20 cellular contexts compared by ENCODE assay signal in genomic region chr6:116556814-116557403, GRCh38. TPM values are rescaled to one million over a fixed set of nuclear protein-coding genes. Genes with fewer than 3 reads are reported as not detected.
DNase-seq lines count a peak whose midpoint lies in the region; ATAC-seq, FAIRE-seq and TF ChIP-seq lines count a peak whose summit lies in the region.
"Had no signal": no experiment of that assay in that cellular context is flagged by ENCODE, and none has a peak within 500 bp of the region (broad histone marks: within the 10 kb centered on the region; RNA-seq: fewer than 3 reads in every experiment).

No MANE protein-coding gene starts in this region.

- no peak overlapping the region for H3K56ac ChIP-seq in IMR-90 (ENCODE audit: extremely low read depth, insufficient read depth, low read length)

- H3K79me2 ChIP-seq in osteoblast (ENCODE audit: insufficient read depth, low read length), result no peaks in the 10 kb centered on the region

- peak; percentile 47 for DNase-seq in EH (ENCODE audit: low read depth)
- DNase-seq in IMR-90, result no peak
- DNase-seq in fibroblast of gingiva (ENCODE audit: low read depth), result peak; percentile 32
- DNase-seq in osteoblast (ENCODE audit: insufficient read length, low spot score, missing footprints), result no peak
- no peak for DNase-seq in Calu3
- no peak for DNase-seq in D721Med (ENCODE audit: insufficient read length, low spot score)
- no peak for DNase-seq in hippocampal formation (lab: John Stamatoyannopoulos, UW)
- DNase-seq: CD8-positive, alpha-beta T cell; DMS 273 treated with DMSO at 0.1 percent for 48 hours; Karpas-422; MM.1S; NCI-H1105; NCI-H187; NCI-H446; NCI-H748 treated with DMSO at 0.1 percent for 48 hours had no signal

- H2BK5ac ChIP-seq in IMR-90 (ENCODE audit: low read depth, low read length, poor library complexity, severe bottlenecking), result peak overlapping the region; percentile 99

- peak overlapping the region; percentile 56 for H3K27ac ChIP-seq in IMR-90 (ENCODE audit: insufficient read depth, low read length)
- H3K27ac ChIP-seq in osteoblast (ENCODE audit: low read depth, low read length), result peak overlapping the region; percentile 68

- TF ChIP-seq RAD21 in IMR-90 (IDR thresholded peaks at IDR 0.05; ENCODE audit: low read length), result no peak

- H3K9me3 ChIP-seq in IMR-90 (ENCODE audit: control insufficient read depth, insufficient read depth, low read length) (no peaks in the 10 kb centered on the region), osteoblast (ENCODE audit: low read depth, low read length) (no peaks in the 10 kb centered on the region)

- no peak overlapping the region for H2AK9ac ChIP-seq in IMR-90 (replicated peaks; ENCODE audit: low read depth, low read length, poor library complexity)

- H3K23ac ChIP-seq in IMR-90 (ENCODE audit: low read depth, low read length), result peak overlapping the region; percentile 25; the same call in 1 of the 2 replicates

- intact Hi-C loops in IMR-90 (cut with micrococcal nuclease), result no loop called here
- intact Hi-C loops in Calu3 (cut with micrococcal nuclease; ENCODE audit: unreplicated experiment), result no loop called here

- H3K4me1 ChIP-seq in IMR-90 (ENCODE audit: control insufficient read depth, insufficient read depth, low read length), result peaks cover 9% of the 10 kb centered on the region
- H3K4me1 ChIP-seq in osteoblast (ENCODE audit: insufficient read depth, low read length), result peaks cover 39% of the 10 kb centered on the region

- CTCF ChIA-PET in IMR-90 (lab: Yijun Ruan, JAX), result interaction anchor here (2.3 kb wide), 1 partner anchor 288 kb away, joined by 11 read pairs; no protein-coding TSS in a partner anchor
- CTCF ChIA-PET in Calu3 (lab: Charles Lee), result no interaction called here

- H2AFZ ChIP-seq in IMR-90 (replicated peaks; ENCODE audit: low read length, poor library complexity) (no peak overlapping the region), osteoblast (ENCODE audit: low read length) (peak overlapping the region; percentile 5)

- BruUV-seq in IMR-90 (replicated peaks; lab: Mats Ljungman, UMichigan) (no TSS peak), Calu3 (replicated peaks; lab: Mats Ljungman, UMichigan) (no TSS peak)

- no peaks in the 10 kb centered on the region for H3K36me3 Mint-ChIP-seq in Calu3 (ENCODE audit: insufficient read depth, unreplicated experiment)
- H3K36me3 Mint-ChIP-seq: CD8-positive, alpha-beta T cell had no signal

- H3K4me2 ChIP-seq in IMR-90 (ENCODE audit: low read depth, low read length) (no peak overlapping the region), osteoblast (ENCODE audit: insufficient read depth, low read length) (no peak overlapping the region)

- H2BK20ac ChIP-seq in IMR-90 (ENCODE audit: low read depth, low read length), result peak overlapping the region; percentile 23; the same call in 1 of the 2 replicates

- H3K36me3 ChIP-seq in IMR-90 (ENCODE audit: control insufficient read depth, insufficient read depth, low read length) (no peaks in the 10 kb centered on the region), osteoblast (ENCODE audit: insufficient read depth, low read length) (no peaks in the 10 kb centered on the region)

- peaks cover 17% of the 10 kb centered on the region for H3K4me1 Mint-ChIP-seq in Calu3 (ENCODE audit: low read depth, unreplicated experiment)

- H4K91ac ChIP-seq in IMR-90 (ENCODE audit: insufficient read depth, low read depth, low read length), result peak overlapping the region; percentile 49; the same call in 1 of the 2 replicates

- H3K9ac ChIP-seq in IMR-90 (ENCODE audit: low read depth, low read length), result no peak overlapping the region

- H3K9me3 Mint-ChIP-seq in Calu3 (ENCODE audit: low read depth, unreplicated experiment), result no peaks in the 10 kb centered on the region
- H3K9me3 Mint-ChIP-seq: CD8-positive, alpha-beta T cell had no signal

- peak overlapping the region; percentile 96; the same call in 1 of the 2 replicates for H3K4ac ChIP-seq in IMR-90 (ENCODE audit: low read depth, low read length)

- peaks cover under 1% of the 10 kb centered on the region for H3K27me3 Mint-ChIP-seq in Calu3 (ENCODE audit: unreplicated experiment)

- peak overlapping the region; percentile 6 for H3K18ac ChIP-seq in IMR-90 (ENCODE audit: low read depth, low read length)

- H3K27ac Mint-ChIP-seq in Calu3 (ENCODE audit: unreplicated experiment), result no peak overlapping the region
- H3K27ac Mint-ChIP-seq: CD8-positive, alpha-beta T cell had no signal

- no peak for FAIRE-seq in D721Med (lab: Jason Lieb, UNC)
- FAIRE-seq: H1 had no signal

- no peaks in the 10 kb centered on the region for H3K79me1 ChIP-seq in IMR-90 (ENCODE audit: low read depth in 1 of 2, low read length in 2 of 2)

- peak overlapping the region; percentile 58; the same call in 1 of the 2 replicates for H2AK5ac ChIP-seq in IMR-90 (ENCODE audit: low read depth, low read length)

- POLR2A ChIA-PET in IMR-90 (lab: Charles Lee; ENCODE audit: unreplicated experiment), result no interaction called here

- H3K4me3 ChIP-seq in IMR-90 (ENCODE audit: insufficient read depth, low read depth, low read length), result no peak overlapping the region
- no peak overlapping the region for H3K4me3 ChIP-seq in osteoblast (ENCODE audit: insufficient read depth, low read length)

- peak overlapping the region; percentile 94 to 96; a peak in 3 of 4 replicates for H4K8ac ChIP-seq in IMR-90 (ENCODE audit: low read depth in 2 of 2, low read length in 2 of 2)

- H4K20me1 ChIP-seq in IMR-90 (ENCODE audit: insufficient read depth, low read length), result no peaks in the 10 kb centered on the region
- no peaks in the 10 kb centered on the region for H4K20me1 ChIP-seq in osteoblast (ENCODE audit: insufficient read depth, low read length)

- peak overlapping the region; percentile 98; the same call in 2 of the 3 replicates for H2BK15ac ChIP-seq in IMR-90 (ENCODE audit: low read depth, low read length)

- no CpG with 5 or more reads among the region's 5 CpGs for WGBS in IMR-90 (ENCODE audit: extremely low coverage in 2 of 2, insufficient read length in 1 of 2), 2 experiments

- in situ Hi-C loops in IMR-90 (cut with MboI; ENCODE audit: low sequenced_read_pairs), result no loop called here

- ATAC-seq in IMR-90 (ENCODE audit: low read depth) (no peak), GM18870 (IDR thresholded peaks at IDR 0.05; ENCODE audit: unreplicated experiment) (no peak)
- ATAC-seq: CD8-positive, alpha-beta T cell; HepG2 had no signal

- peak overlapping the region; percentile 98 for H2BK120ac ChIP-seq in IMR-90 (ENCODE audit: low read depth, low read length)

- H3K4me3 Mint-ChIP-seq in Calu3 (ENCODE audit: low read depth, unreplicated experiment), result no peak overlapping the region
- H3K4me3 Mint-ChIP-seq: CD8-positive, alpha-beta T cell had no signal

- no peak for TF ChIP-seq POLR2A in IMR-90 (IDR thresholded peaks at IDR 0.05; ENCODE audit: low read depth, low read length)

- H3K27me3 ChIP-seq in IMR-90 (ENCODE audit: control insufficient read depth, insufficient read depth, low read length) (no peaks in the 10 kb centered on the region), osteoblast (ENCODE audit: insufficient read depth, low read length) (no peaks in the 10 kb centered on the region)

- H3K14ac ChIP-seq in IMR-90 (replicated peaks; ENCODE audit: low read depth, low read length), result peak overlapping the region; percentile 34; the same call in 1 of the 2 replicates

- H4K5ac ChIP-seq in IMR-90 (ENCODE audit: low read depth, low read length), result no peak overlapping the region

- no peaks in the 10 kb centered on the region for H3K9me1 ChIP-seq in IMR-90 (ENCODE audit: insufficient read depth, low read length)

- dilution Hi-C loops in IMR-90 (cut with HindIII; ENCODE audit: low sequenced_read_pairs, unreplicated experiment), result no loop called here

- TF ChIP-seq CTCF in IMR-90 (conservative IDR thresholded peaks at IDR 0.05; ENCODE audit: low read depth, low read length) (no peak), osteoblast (IDR thresholded peaks at IDR 0.05; ENCODE audit: extremely low read depth, low read depth, low read length) (no peak), Calu3 (IDR thresholded peaks at IDR 0.05; ENCODE audit: unreplicated experiment) (no peak), D721Med (IDR thresholded peaks at IDR 0.05; ENCODE audit: insufficient read depth, missing control alignments) (no peak)

RNA-seq across cellular contexts. Expression of gene CALHM4, which starts 3.4 kb away (rescaled TPM):
- total RNA-seq in IMR-90 (2012; rRNA removed) (not detected in 2 replicates), osteoblast (not detected in 2 replicates), Calu3 (2022) (not detected in 2 replicates)
- 0.07 and 0.11 TPM in 2 replicates for polyA plus RNA-seq in IMR-90 (2012; rRNA removed)
- polyA plus RNA-seq in IMR-90 (2012; cell fraction: cytosol; rRNA removed), result not detected in 2 replicates
- 0.04 and 0.16 TPM in 2 replicates for polyA plus RNA-seq in IMR-90 (2012; cell fraction: nucleus; rRNA removed; ENCODE audit: low replicate concordance)
- total RNA-seq: CD8-positive, alpha-beta T cell; Daoy; H1; HepG2 had no signal
- polyA plus RNA-seq: BJ, H1, HepG2 had no signal

RNA-seq across cellular contexts. Expression of gene TRAPPC3L, which starts 11.4 kb away (rescaled TPM):
- total RNA-seq in IMR-90 (2012; rRNA removed) (under 0.01 TPM in 1 of 2 replicates, not detected in the other), osteoblast (under 0.01 and 0.29 TPM in 2 replicates), Calu3 (2022) (not detected in 2 replicates)
- 0.03 TPM in 1 of 2 replicates, not detected in the other for polyA plus RNA-seq in IMR-90 (2012; rRNA removed)
- polyA plus RNA-seq in IMR-90 (2012; cell fraction: cytosol; rRNA removed), result not detected in 2 replicates
- polyA plus RNA-seq in IMR-90 (2012; cell fraction: nucleus; rRNA removed; ENCODE audit: low replicate concordance), result not detected in 2 replicates
- total RNA-seq: CD8-positive, alpha-beta T cell; Daoy; H1; HepG2 had no signal
- polyA plus RNA-seq: H1, HepG2 had no signal

RNA-seq across cellular contexts. Expression of gene RWDD1, which starts 14.4 kb away (rescaled TPM):
- 35.8 and 92.8 TPM in 2 replicates for total RNA-seq in IMR-90 (2012; rRNA removed)
- 22.8 and 23.6 TPM in 2 replicates for polyA plus RNA-seq in IMR-90 (2012; rRNA removed)
- 12.9 and 19.1 TPM in 2 replicates for polyA plus RNA-seq in IMR-90 (2012; cell fraction: cytosol; rRNA removed)
- 4.5 and 6.9 TPM in 2 replicates for polyA plus RNA-seq in IMR-90 (2012; cell fraction: nucleus; rRNA removed; ENCODE audit: low replicate concordance)
- 35.1 and 39.1 TPM in 2 replicates for total RNA-seq in osteoblast
- total RNA-seq in Calu3 (2022), result 22.5 and 29.5 TPM in 2 replicates

RNA-seq across cellular contexts. Expression of gene CALHM5, which starts 45.5 kb away (rescaled TPM):
- total RNA-seq in IMR-90 (2012; rRNA removed) (10.6 and 10.8 TPM in 2 replicates), osteoblast (14.8 and 16.2 TPM in 2 replicates), Calu3 (2022) (0.05 TPM in 1 of 2 replicates, not detected in the other)
- 2.8 and 3.3 TPM in 2 replicates for polyA plus RNA-seq in IMR-90 (2012; rRNA removed)
- polyA plus RNA-seq in IMR-90 (2012; cell fraction: cytosol; rRNA removed), result 1.1 and 2.0 TPM in 2 replicates
- polyA plus RNA-seq in IMR-90 (2012; cell fraction: nucleus; rRNA removed; ENCODE audit: low replicate concordance), result 0.29 and 1.6 TPM in 2 replicates
- total RNA-seq: CD8-positive, alpha-beta T cell; HepG2 had no signal
- polyA plus RNA-seq: HepG2 had no signal

RNA-seq across cellular contexts. Expression of gene RSPH4A, which starts 59.4 kb away (rescaled TPM):
- total RNA-seq in IMR-90 (2012; rRNA removed), result under 0.01 and 0.28 TPM in 2 replicates
- 0.10 and 0.19 TPM in 2 replicates for polyA plus RNA-seq in IMR-90 (2012; rRNA removed)
- 0.01 and 0.09 TPM in 2 replicates for polyA plus RNA-seq in IMR-90 (2012; cell fraction: cytosol; rRNA removed)
- polyA plus RNA-seq in IMR-90 (2012; cell fraction: nucleus; rRNA removed; ENCODE audit: low replicate concordance), result 0.33 and 1.2 TPM in 2 replicates
- 0.36 and 0.59 TPM in 2 replicates for total RNA-seq in osteoblast
- total RNA-seq in Calu3 (2022), result 0.21 and 0.22 TPM in 2 replicates

Comparison
In these comparisons a context has a peak if more than half of its experiments do, and no peak if none do; other contexts are left out.
1. DNase-seq: peak in EH (single experiment) and fibroblast of gingiva (single experiment); none in IMR-90 (single experiment), osteoblast (single experiment), Calu3 (single experiment), D721Med (single experiment) and hippocampal formation (0 of 2).